Comparison of ENCODE assay signal across 11 cellular contexts in genomic region chr16:88814144-88814502, GRCh38. TPM values are rescaled to one million over a fixed set of nuclear protein-coding genes. Genes with fewer than 3 reads are reported as not detected.
DNase-seq lines count a peak whose midpoint lies in the region; ATAC-seq and TF ChIP-seq lines count a peak whose summit lies in the region.
"Had no signal": no experiment of that assay in that cellular context is flagged by ENCODE, and none has a peak within 500 bp of the region (broad histone marks: within the 10 kb centered on the region; RNA-seq: fewer than 3 reads in every experiment).

No MANE protein-coding gene starts in this region.

- peaks cover 23% of the 10 kb centered on the region for H3K79me2 ChIP-seq in MM.1S (ENCODE audit: low read length)

- no peak overlapping the region for H3K27ac ChIP-seq in naive thymus-derived CD4-positive, alpha-beta T cell (ENCODE audit: low read depth, low read length)
- no peak overlapping the region for H3K27ac ChIP-seq in MM.1S (ENCODE audit: low read length)

- H3K36me3 ChIP-seq in naive thymus-derived CD4-positive, alpha-beta T cell (ENCODE audit: control insufficient read depth in 2 of 3, insufficient read depth in 3 of 3, low read length in 3 of 3) = peaks cover 0 to 13% (median 0%) of the 10 kb centered on the region in 3 experiments
- H3K36me3 ChIP-seq in MM.1S (replicated peaks; ENCODE audit: insufficient read depth, low read length) = no peaks in the 10 kb centered on the region

- no peaks in the 10 kb centered on the region for H3K27me3 ChIP-seq in naive thymus-derived CD4-positive, alpha-beta T cell (ENCODE audit: control insufficient read depth in 2 of 2, insufficient read depth in 2 of 2, low read length in 2 of 2)
- H3K27me3 ChIP-seq in MM.1S (replicated peaks; ENCODE audit: insufficient read depth, low read length) = 0 out of 2 replicates have a peak, but pooled peaks cover 4% of the 10 kb centered on the region

- POLR2A ChIA-PET in naive thymus-derived CD4-positive, alpha-beta T cell (lab: Charles Lee) = interaction anchor here (1.1 kb wide), 1 partner anchor 10 kb away, joined by 3 read pairs; no protein-coding TSS in a partner anchor

- peaks cover 15% of the 10 kb centered on the region for H3K4me1 Mint-ChIP-seq in activated CD4-positive, alpha-beta T cell treated with anti-CD3 and anti-CD28 coated beads, Interleukin-2, amount 10 ng/mL, durations not matched to agents 24 days and 14 days
- H3K4me1 Mint-ChIP-seq in naive thymus-derived CD4-positive, alpha-beta T cell = peaks cover 0 to 24% (median 10%) of the 10 kb centered on the region in 7 donors

- CTCF ChIA-PET in naive thymus-derived CD4-positive, alpha-beta T cell (lab: Charles Lee) = no interaction called here

- H3K9ac ChIP-seq in MM.1S (ENCODE audit: low read length) = no peak overlapping the region

- H3K4me3 Mint-ChIP-seq in activated CD4-positive, alpha-beta T cell treated with anti-CD3 and anti-CD28 coated beads, Interleukin-2, amount 10 ng/mL, durations not matched to agents 24 days and 14 days = peak overlapping the region; percentile 44
- peak overlapping the region in 6 of 10 donors; percentile 14 to 62 (median 46) for H3K4me3 Mint-ChIP-seq in naive thymus-derived CD4-positive, alpha-beta T cell

- no peak overlapping the region for H3K27ac Mint-ChIP-seq in activated CD4-positive, alpha-beta T cell treated with anti-CD3 and anti-CD28 coated beads, Interleukin-2, amount 10 ng/mL, durations not matched to agents 24 days and 14 days
- H3K27ac Mint-ChIP-seq in naive thymus-derived CD4-positive, alpha-beta T cell = peak overlapping the region in 3 of 9 donors; percentile 29 to 40 (median 29)

- DNase-seq in activated CD4-positive, alpha-beta T cell treated with anti-CD3 and anti-CD28 coated beads, Interleukin-2, amount 10 ng/mL, durations not matched to agents 24 days and 14 days = no peak
- DNase-seq in activated CD4-positive, alpha-beta T cell treated with anti-CD3 and anti-CD28 coated beads for 4 hours = no peak
- no peak for DNase-seq in naive thymus-derived CD4-positive, alpha-beta T cell
- no peak for DNase-seq in MM.1S
- DNase-seq: activated CD8-positive, alpha-beta memory T cell treated with anti-CD3 and anti-CD28 coated beads for 24 hours; activated naive CD4-positive, alpha-beta T cell treated with anti-CD3 and anti-CD28 coated beads, Interleukin-2, amount 10 ng/mL, durations not matched to agents 7 days and 5 days; NCI-H2081 treated with DMSO at 0.1 percent for 48 hours; NCI-H526 treated with DMSO at 0.1 percent for 48 hours; stimulated activated naive CD4-positive, alpha-beta T cell treated with Interleukin-2 at 50 U/mL for 16 hours had no signal

- H3K4me2 ChIP-seq in MM.1S (ENCODE audit: low read depth, low read length) = no peak overlapping the region

- no peaks in the 10 kb centered on the region for H4K20me1 ChIP-seq in MM.1S (ENCODE audit: insufficient read depth, low read length)

- peaks cover 8 to 11% of the 10 kb centered on the region in 2 donors for H3K4me1 ChIP-seq in naive thymus-derived CD4-positive, alpha-beta T cell (ENCODE audit: control insufficient read depth in 2 of 2, insufficient read depth in 2 of 2, low read length in 2 of 2)
- H3K4me1 ChIP-seq in MM.1S (ENCODE audit: low read length) = peaks cover 6% of the 10 kb centered on the region; the same call in 1 of the 2 replicates

- H3K9me2 ChIP-seq in MM.1S (replicated peaks; ENCODE audit: insufficient read depth, low read length) = no peaks in the 10 kb centered on the region

- intact Hi-C loops in activated CD4-positive, alpha-beta T cell treated with anti-CD3 and anti-CD28 coated beads, Interleukin-2, amount 10 ng/mL, durations not matched to agents 24 days and 14 days (cut with micrococcal nuclease) = loop anchor here (5.0 kb wide), 1 partner anchor 403 kb away; the partner anchor contains the start of gene ZNF778
- intact Hi-C loops in naive thymus-derived CD4-positive, alpha-beta T cell (cut with micrococcal nuclease) = loop anchor here in 1 of 2 donors (5.0 kb wide), 2 partner anchors 242 to 693 kb away; partner anchors contain the start of genes SPG7 and ZC3H18

- H3K36me3 Mint-ChIP-seq in activated CD4-positive, alpha-beta T cell treated with anti-CD3 and anti-CD28 coated beads, Interleukin-2, amount 10 ng/mL, durations not matched to agents 24 days and 14 days (ENCODE audit: low read depth) = peaks cover 14% of the 10 kb centered on the region
- H3K36me3 Mint-ChIP-seq in naive thymus-derived CD4-positive, alpha-beta T cell = peaks cover 0 to 2% (median 0%) of the 10 kb centered on the region in 5 donors

- H3K27me3 Mint-ChIP-seq in activated CD4-positive, alpha-beta T cell treated with anti-CD3 and anti-CD28 coated beads, Interleukin-2, amount 10 ng/mL, durations not matched to agents 24 days and 14 days = no peaks in the 10 kb centered on the region
- H3K27me3 Mint-ChIP-seq in naive thymus-derived CD4-positive, alpha-beta T cell = no peaks in the 10 kb centered on the region
- H3K27me3 Mint-ChIP-seq: activated naive CD4-positive, alpha-beta T cell treated with anti-CD3 and anti-CD28 coated beads, Interleukin-2, amount 10 ng/mL, durations not matched to agents 7 days and 5 days had no signal

- no peaks in the 10 kb centered on the region for H3K9me3 ChIP-seq in naive thymus-derived CD4-positive, alpha-beta T cell (ENCODE audit: control insufficient read depth in 2 of 3, low read length in 3 of 3)
- no peaks in the 10 kb centered on the region for H3K9me3 ChIP-seq in MM.1S (replicated peaks; ENCODE audit: insufficient read depth, low read length)

- no peaks in the 10 kb centered on the region for H3K9me3 Mint-ChIP-seq in activated CD4-positive, alpha-beta T cell treated with anti-CD3 and anti-CD28 coated beads, Interleukin-2, amount 10 ng/mL, durations not matched to agents 24 days and 14 days
- H3K9me3 Mint-ChIP-seq in naive thymus-derived CD4-positive, alpha-beta T cell = no peaks in the 10 kb centered on the region
- H3K9me3 Mint-ChIP-seq: activated naive CD4-positive, alpha-beta T cell treated with anti-CD3 and anti-CD28 coated beads, Interleukin-2, amount 10 ng/mL, durations not matched to agents 7 days and 5 days had no signal

- no peak overlapping the region for H3K4me3 ChIP-seq in naive thymus-derived CD4-positive, alpha-beta T cell (ENCODE audit: low read length)
- H3K4me3 ChIP-seq in MM.1S (ENCODE audit: low read length) = no peak overlapping the region

- TF ChIP-seq CTCF in MM.1S (IDR thresholded peaks at IDR 0.05; ENCODE audit: low read length) = no peak

- no peak overlapping the region for H2AFZ ChIP-seq in MM.1S (ENCODE audit: low read length)

- peaks cover 10% of the 10 kb centered on the region; the same call in 1 of the 2 replicates for H3F3A ChIP-seq in MM.1S (ENCODE audit: insufficient read depth, low read length)

- no peak for ATAC-seq in naive thymus-derived CD4-positive, alpha-beta T cell
- ATAC-seq: left colon, SK-N-SH treated with all-trans-retinoic acid at 6 μM for 48 hours had no signal

RNA-seq across cellular contexts. Expression of gene APRT, which starts 2.4 kb away (rescaled TPM):
- 312 and 314 TPM in 2 replicates for total RNA-seq in activated CD4-positive, alpha-beta T cell treated with anti-CD3 and anti-CD28 coated beads, Interleukin-2, amount 10 ng/mL, durations not matched to agents 24 days and 14 days
- 100 to 1,000 TPM; 134 to 178 (median 161) TPM for total RNA-seq in naive thymus-derived CD4-positive, alpha-beta T cell
- polyA plus RNA-seq in naive thymus-derived CD4-positive, alpha-beta T cell = 100 to 1,000 TPM; 446 to 513 TPM

RNA-seq across cellular contexts. Expression of gene CDT1, which starts 10.5 kb away (rescaled TPM):
- 93.2 and 98.3 TPM in 2 replicates for total RNA-seq in activated CD4-positive, alpha-beta T cell treated with anti-CD3 and anti-CD28 coated beads, Interleukin-2, amount 10 ng/mL, durations not matched to agents 24 days and 14 days
- total RNA-seq in naive thymus-derived CD4-positive, alpha-beta T cell = 10 to 100 TPM in 1 of 5 experiments, 1 to 10 TPM in 1, under 1 TPM in 2, not detected in 1; 0.35 to 79.2 (median 1.6) TPM
- under 1 TPM; 0.09 to 0.19 TPM for polyA plus RNA-seq in naive thymus-derived CD4-positive, alpha-beta T cell

RNA-seq across cellular contexts. Expression of gene PIEZO1, which starts 29.1 kb away (rescaled TPM):
- total RNA-seq in activated CD4-positive, alpha-beta T cell treated with anti-CD3 and anti-CD28 coated beads, Interleukin-2, amount 10 ng/mL, durations not matched to agents 24 days and 14 days = 219 and 226 TPM in 2 replicates
- total RNA-seq in naive thymus-derived CD4-positive, alpha-beta T cell = 100 to 1,000 TPM in 4 of 5 experiments, 10 to 100 TPM in 1; 84.5 to 237 (median 124) TPM
- 10 to 100 TPM in 1 of 2 donors, 1 to 10 TPM in 1; 3.6 to 12.2 TPM for polyA plus RNA-seq in naive thymus-derived CD4-positive, alpha-beta T cell

RNA-seq across cellular contexts. Expression of gene GALNS, which starts 42.6 kb away (rescaled TPM):
- total RNA-seq in activated CD4-positive, alpha-beta T cell treated with anti-CD3 and anti-CD28 coated beads, Interleukin-2, amount 10 ng/mL, durations not matched to agents 24 days and 14 days = 23.2 and 23.4 TPM in 2 replicates
- 10 to 100 TPM; 48.6 to 64.3 (median 57.5) TPM for total RNA-seq in naive thymus-derived CD4-positive, alpha-beta T cell
- polyA plus RNA-seq in naive thymus-derived CD4-positive, alpha-beta T cell = 10 to 100 TPM in 1 of 2 donors, 1 to 10 TPM in 1; 9.8 to 11.1 TPM

RNA-seq across cellular contexts. Expression of gene TRAPPC2L, which starts 42.8 kb away (rescaled TPM):
- 62.1 and 67.1 TPM in 2 replicates for total RNA-seq in activated CD4-positive, alpha-beta T cell treated with anti-CD3 and anti-CD28 coated beads, Interleukin-2, amount 10 ng/mL, durations not matched to agents 24 days and 14 days
- total RNA-seq in naive thymus-derived CD4-positive, alpha-beta T cell = 10 to 100 TPM; 32.3 to 73.4 (median 60.1) TPM
- polyA plus RNA-seq in naive thymus-derived CD4-positive, alpha-beta T cell = 100 to 1,000 TPM in 1 of 2 donors, 10 to 100 TPM in 1; 96.8 to 112 TPM
